ENCODE assay signal across 8 cellular contexts in the genomic region with DNA sequence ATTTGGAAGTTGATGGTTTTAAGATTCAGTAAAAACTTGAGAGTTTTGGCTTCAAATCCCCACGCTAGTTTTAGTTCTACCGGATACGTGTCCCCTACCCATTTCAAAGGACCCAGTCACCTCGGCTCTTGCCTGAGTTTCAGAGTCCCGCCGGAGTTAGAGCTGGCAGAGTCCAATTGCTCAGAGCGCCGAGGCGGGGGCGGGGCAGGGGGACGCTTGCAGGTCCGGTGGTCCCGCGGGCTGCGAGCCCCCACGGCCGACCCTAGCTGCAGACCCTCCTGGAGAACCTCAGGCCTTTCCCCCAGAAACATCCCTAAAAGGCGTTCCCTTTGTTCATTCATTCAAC. TPM values are rescaled to one million over a fixed set of nuclear protein-coding genes. Genes with fewer than 3 reads are reported as not detected.
DNase-seq lines count a peak whose midpoint lies in the region; ATAC-seq and TF ChIP-seq lines count a peak whose summit lies in the region.

No MANE protein-coding gene starts in this region.

- H2AFZ ChIP-seq in OCI-LY3 (ENCODE audit: low read depth, low read length) = peak overlapping the region; percentile 89

- peak overlapping the region; percentile 88 for H3K4me3 Mint-ChIP-seq in activated naive CD4-positive, alpha-beta T cell treated with anti-CD3 and anti-CD28 coated beads, Interleukin-2, amount 10 ng/mL, durations not matched to agents 7 days and 5 days

- H3K36me3 ChIP-seq in OCI-LY3 (replicated peaks; ENCODE audit: low read depth, low read length) (peaks cover 3% of the 10 kb centered on the region), left ventricle myocardium inferior (peaks cover 12% of the 10 kb centered on the region), psoas muscle (ENCODE audit: insufficient read depth in 1 of 2, low read depth in 1 of 2) (peaks cover 6 to 24% of the 10 kb centered on the region in 2 donors)

- no peaks in the 10 kb centered on the region for H3K9me3 ChIP-seq in OCI-LY3 (ENCODE audit: insufficient read depth, low read length)
- no peaks in the 10 kb centered on the region for H3K9me3 ChIP-seq in left ventricle myocardium inferior (replicated peaks)
- H3K9me3 ChIP-seq in psoas muscle = no peaks in the 10 kb centered on the region

- peaks cover 9% of the 10 kb centered on the region for H3K36me3 Mint-ChIP-seq in activated naive CD4-positive, alpha-beta T cell treated with anti-CD3 and anti-CD28 coated beads, Interleukin-2, amount 10 ng/mL, durations not matched to agents 7 days and 5 days

- peak overlapping the region; percentile 88 for H3K9ac ChIP-seq in OCI-LY3 (ENCODE audit: low read length)

- H3K4me3 ChIP-seq in OCI-LY3 (ENCODE audit: low read length) (peak overlapping the region; percentile 81), left ventricle myocardium inferior (peak overlapping the region; percentile 86), psoas muscle (peak overlapping the region; percentile 75)

- peak overlapping the region; percentile 93 for H3K27ac Mint-ChIP-seq in activated naive CD4-positive, alpha-beta T cell treated with anti-CD3 and anti-CD28 coated beads, Interleukin-2, amount 10 ng/mL, durations not matched to agents 7 days and 5 days

- WGBS in psoas muscle, 3 donors = 0 to 1% (median 0%) methylated on average over 18 of the region's 18 CpGs

- H3K4me2 ChIP-seq in OCI-LY3 (ENCODE audit: low read length) = peak overlapping the region; percentile 73

- H3K4me1 ChIP-seq in OCI-LY3 (ENCODE audit: low read length) = peaks cover 19% of the 10 kb centered on the region
- H3K4me1 ChIP-seq in left ventricle myocardium inferior = peaks cover 52% of the 10 kb centered on the region
- H3K4me1 ChIP-seq in psoas muscle = peaks cover 23% of the 10 kb centered on the region

- peaks cover 9% of the 10 kb centered on the region for H3K27me3 Mint-ChIP-seq in activated naive CD4-positive, alpha-beta T cell treated with anti-CD3 and anti-CD28 coated beads, Interleukin-2, amount 10 ng/mL, durations not matched to agents 7 days and 5 days

- no peaks in the 10 kb centered on the region for H3K27me3 ChIP-seq in OCI-LY3 (ENCODE audit: low read depth, low read length)
- H3K27me3 ChIP-seq in left ventricle myocardium inferior (ENCODE audit: low read depth) = no peaks in the 10 kb centered on the region
- H3K27me3 ChIP-seq in psoas muscle (ENCODE audit: insufficient read depth in 3 of 3, low read length in 2 of 3) = no peaks in the 10 kb centered on the region

- intact Hi-C loops in left ventricle myocardium inferior (cut with micrococcal nuclease) = no loop called here
- intact Hi-C loops in psoas muscle (cut with DNase I) = loop anchor here in 1 of 2 donors (2.0 kb wide), 1 partner anchor 56 kb away; the partner anchor contains the start of gene OTUD7B

- peak; percentile 59 for DNase-seq in activated naive CD4-positive, alpha-beta T cell treated with anti-CD3 and anti-CD28 coated beads, Interleukin-2, amount 10 ng/mL, durations not matched to agents 7 days and 5 days
- DNase-seq in left ventricle myocardium inferior (peak; percentile 47), psoas muscle (peak; percentile 51 to 64), AG20443 (ENCODE audit: low spot score) (no peak), SKM-1 (lab: John Stamatoyannopoulos, UW; ENCODE audit: unreplicated experiment) (no peak)

- ATAC-seq in GM18861 (IDR thresholded peaks at IDR 0.05; ENCODE audit: unreplicated experiment) (peak; percentile 8), HG02981 (IDR thresholded peaks at IDR 0.05; ENCODE audit: unreplicated experiment) (peak; percentile 18), psoas muscle (peak; percentile 50 to 63 (median 58))

- H4K20me1 ChIP-seq in OCI-LY3 (ENCODE audit: insufficient read depth, low read length) = no peaks in the 10 kb centered on the region

- H3K4me1 Mint-ChIP-seq in activated naive CD4-positive, alpha-beta T cell treated with anti-CD3 and anti-CD28 coated beads, Interleukin-2, amount 10 ng/mL, durations not matched to agents 7 days and 5 days = peaks cover 43% of the 10 kb centered on the region

- peaks cover 26% of the 10 kb centered on the region for H3K79me2 ChIP-seq in OCI-LY3 (ENCODE audit: low read length)

- TF ChIP-seq CTCF in OCI-LY3 (IDR thresholded peaks at IDR 0.05; ENCODE audit: low read depth, low read length) (no peak), left ventricle myocardium inferior (IDR thresholded peaks at IDR 0.05; ENCODE audit: borderline replicate concordance) (no peak), psoas muscle (IDR thresholded peaks at IDR 0.05) (no peak)

- H3K27ac ChIP-seq in OCI-LY3 (ENCODE audit: low read length) (peak overlapping the region; percentile 78), left ventricle myocardium inferior (replicated peaks) (peak overlapping the region; percentile 97), psoas muscle (peak overlapping the region; percentile 85)

- CTCF ChIA-PET in activated naive CD4-positive, alpha-beta T cell treated with anti-CD3 and anti-CD28 coated beads, Interleukin-2, amount 10 ng/mL, durations not matched to agents 7 days and 5 days (lab: Charles Lee) = interaction anchor here (0.6 to 3.1 kb wide), 2 partner anchors 9 to 98 kb away, joined by 3 to 16 read pairs; no protein-coding TSS in a partner anchor

- no peaks in the 10 kb centered on the region for H3K9me3 Mint-ChIP-seq in activated naive CD4-positive, alpha-beta T cell treated with anti-CD3 and anti-CD28 coated beads, Interleukin-2, amount 10 ng/mL, durations not matched to agents 7 days and 5 days

RNA-seq across cellular contexts. Expression of gene VPS45, which starts 0.8 kb away (rescaled TPM):
- total RNA-seq in left ventricle myocardium inferior (54.4 TPM), psoas muscle (10 to 100 TPM; 18.7 to 25.5 (median 19.2) TPM)
- 10 to 100 TPM; 13.0 to 36.0 (median 15.0) TPM for polyA plus RNA-seq in psoas muscle

RNA-seq across cellular contexts. Expression of gene OTUD7B, which starts 56.3 kb away (rescaled TPM):
- total RNA-seq in left ventricle myocardium inferior = 23.8 TPM
- total RNA-seq in psoas muscle = 10 to 100 TPM; 47.4 to 62.0 (median 59.4) TPM
- polyA plus RNA-seq in psoas muscle = 10 to 100 TPM in 1 of 3 donors, 1 to 10 TPM in 2; 6.8 to 29.6 (median 9.8) TPM

Comparison
In these comparisons a context has a peak if more than half of its experiments do, and no peak if none do; other contexts are left out.
1. DNase-seq: peak in activated naive CD4-positive, alpha-beta T cell treated with anti-CD3 and anti-CD28 coated beads, Interleukin-2, amount 10 ng/mL, durations not matched to agents 7 days and 5 days (single experiment), left ventricle myocardium inferior (single experiment) and psoas muscle (2 of 2); none in AG20443 (single experiment) and SKM-1 (single experiment).
2. Peak in every context shown above with its lines, with median percentiles within 50 percentile points of each other: ATAC-seq, H3K27ac ChIP-seq and H3K4me3 ChIP-seq.